Comparison of ENCODE assay signal across 8 cellular contexts in the genomic region with DNA sequence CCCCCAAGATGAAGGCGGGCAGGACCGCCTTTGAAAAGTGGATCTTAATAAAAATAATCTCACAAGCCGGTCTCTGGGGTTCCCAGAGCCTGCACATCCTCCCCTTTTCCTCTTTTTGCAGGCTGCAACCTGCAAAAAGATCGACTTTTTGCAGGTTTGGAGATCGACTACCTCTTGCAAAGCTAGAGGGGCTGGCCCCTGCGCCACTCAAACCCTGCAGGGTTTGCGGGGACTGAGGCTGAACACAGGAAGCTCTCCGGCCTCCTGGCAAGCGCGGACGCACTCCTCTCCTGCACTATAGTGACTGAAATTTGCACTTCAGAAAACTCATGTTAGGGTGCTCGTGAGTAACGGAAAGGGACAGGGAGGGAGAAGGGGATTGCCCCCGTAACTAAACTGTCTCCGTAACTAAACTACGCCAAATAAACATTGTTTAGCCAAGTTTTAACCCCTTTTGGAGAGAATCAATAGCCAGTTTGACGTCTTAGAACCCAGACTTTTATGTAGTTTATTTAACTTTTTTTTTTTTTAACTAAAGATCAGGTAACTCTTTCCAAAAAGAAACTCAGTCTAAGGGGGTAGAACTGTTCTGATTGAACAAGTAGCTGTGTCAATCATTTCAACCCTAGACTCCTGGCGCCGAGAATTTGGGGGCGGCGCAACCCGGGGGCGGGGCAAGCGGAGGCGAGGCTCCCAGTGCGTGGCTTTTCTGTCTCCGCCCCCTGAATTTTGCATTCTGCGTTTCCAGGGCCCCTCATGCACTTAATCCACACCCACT. TPM values are rescaled to one million over a fixed set of nuclear protein-coding genes. Genes with fewer than 3 reads are reported as not detected.
A peak's percentile ranks its signal among the peaks of the same experiment; 100 is the strongest.
DNase-seq lines count a peak whose midpoint lies in the region; ATAC-seq and TF ChIP-seq lines count a peak whose summit lies in the region.

No MANE protein-coding gene starts in this region.

- peaks cover 21% of the 10 kb centered on the region for H3K4me1 ChIP-seq in fibroblast of lung (ENCODE audit: control insufficient read depth, extremely low read depth, insufficient read depth, low read length)

- CTCF ChIA-PET in Calu3 (lab: Charles Lee), result interaction anchor here (0.6 to 1.9 kb wide), 9 partner anchors 16 to 1000 kb away, joined by 3 to 7 read pairs (median 3); no protein-coding TSS in a partner anchor

- TF ChIP-seq CTCF in Calu3 (IDR thresholded peaks at IDR 0.05; ENCODE audit: unreplicated experiment), result no peak
- TF ChIP-seq CTCF in fibroblast of lung (conservative IDR thresholded peaks at IDR 0.05 in 1 of 2, IDR thresholded peaks at IDR 0.05 in 1 of 2; ENCODE audit: low read depth in 1 of 2, low read length in 2 of 2), result no peak
- TF ChIP-seq CTCF in natural killer cell (IDR thresholded peaks at IDR 0.05), result no peak

- H3K27me3 ChIP-seq in fibroblast of lung (ENCODE audit: control insufficient read depth, insufficient read depth, low read length), result no peaks in the 10 kb centered on the region

- H2AFZ ChIP-seq in fibroblast of lung (ENCODE audit: low read length), result peak overlapping the region; percentile 2

- H3K79me2 ChIP-seq in fibroblast of lung (ENCODE audit: control insufficient read depth, insufficient read depth, low read length), result peaks cover 51% of the 10 kb centered on the region

- no peaks in the 10 kb centered on the region for H3K9me3 Mint-ChIP-seq in Calu3 (ENCODE audit: low read depth, unreplicated experiment)
- H3K9me3 Mint-ChIP-seq in activated T-helper 17 cell treated with anti-CD3 and anti-CD28 coated beads, Interleukin-2, amount 50 U/mL, for 72 hours, result no peaks in the 10 kb centered on the region
- H3K9me3 Mint-ChIP-seq in natural killer cell, result no peaks in the 10 kb centered on the region

- no peaks in the 10 kb centered on the region for H3K9me3 ChIP-seq in fibroblast of lung (ENCODE audit: control insufficient read depth, insufficient read depth, low read depth, low read length)

- peak overlapping the region; percentile 81 for H3K27ac ChIP-seq in fibroblast of lung (ENCODE audit: insufficient read depth, low read length)

- H3K27ac Mint-ChIP-seq in Calu3 (ENCODE audit: unreplicated experiment), result peak overlapping the region; percentile 64
- H3K27ac Mint-ChIP-seq in activated T-helper 17 cell treated with anti-CD3 and anti-CD28 coated beads, Interleukin-2, amount 50 U/mL, for 72 hours, result no peak overlapping the region
- no peak overlapping the region for H3K27ac Mint-ChIP-seq in natural killer cell

- H3K36me3 ChIP-seq in fibroblast of lung (ENCODE audit: control insufficient read depth, insufficient read depth, low read length), result no peaks in the 10 kb centered on the region

- peaks cover 14% of the 10 kb centered on the region for H3K36me3 Mint-ChIP-seq in Calu3 (ENCODE audit: insufficient read depth, unreplicated experiment)
- H3K36me3 Mint-ChIP-seq in activated T-helper 17 cell treated with anti-CD3 and anti-CD28 coated beads, Interleukin-2, amount 50 U/mL, for 72 hours (ENCODE audit: low read depth), result no peaks in the 10 kb centered on the region
- no peaks in the 10 kb centered on the region for H3K36me3 Mint-ChIP-seq in natural killer cell

- peak overlapping the region; percentile 68 for H3K9ac ChIP-seq in fibroblast of lung (ENCODE audit: insufficient read depth, low read length)

- no TSS peak for BruUV-seq in Calu3 (replicated peaks; lab: Mats Ljungman, UMichigan)

- H4K20me1 ChIP-seq in fibroblast of lung (ENCODE audit: control insufficient read depth, extremely low read depth, insufficient read depth, low read length), result no peaks in the 10 kb centered on the region

- H3K4me3 Mint-ChIP-seq in Calu3 (ENCODE audit: low read depth, unreplicated experiment), result peak overlapping the region; percentile 55
- H3K4me3 Mint-ChIP-seq in activated T-helper 17 cell treated with anti-CD3 and anti-CD28 coated beads, Interleukin-2, amount 50 U/mL, for 72 hours, result peak overlapping the region; percentile 71
- H3K4me3 Mint-ChIP-seq in natural killer cell, result peak overlapping the region; percentile 64

- H3K4me3 ChIP-seq in fibroblast of lung (replicated peaks in 1 of 4; ENCODE audit: control extremely low read depth in 1 of 4, insufficient read depth in 1 of 4, low read depth in 3 of 4, low read length in 4 of 4), result peak overlapping the region; percentile 51 to 91 (median 75)

- ATAC-seq in activated T-helper 17 cell treated with anti-CD3 and anti-CD28 coated beads, Interleukin-2, amount 50 U/mL, for 72 hours (replicated peaks), result peak; percentile 50
- peak in 2 of 3 donors; percentile 61 for ATAC-seq in natural killer cell

- peak overlapping the region; percentile 87 for H3K4me2 ChIP-seq in fibroblast of lung (ENCODE audit: extremely low read depth, insufficient read depth, low read length)

- intact Hi-C loops in Calu3 (cut with micrococcal nuclease; ENCODE audit: unreplicated experiment) (loop anchor here (10.0 kb wide), 2 partner anchors 292 to 412 kb away; no protein-coding TSS in a partner anchor), natural killer cell (cut with micrococcal nuclease) (no loop called here)

- DNase-seq in Calu3 (peak; percentile 88), HPDE6-E6E7 (ENCODE audit: extremely low spot score) (peak; percentile 80), NOMO-1 treated with dmso at 0.1 percent for 144 hours (lab: John Stamatoyannopoulos, UW; ENCODE audit: unreplicated experiment) (peak; percentile 4), fibroblast of lung (ENCODE audit: low read depth in 2 of 2) (peak; percentile 81 to 84), natural killer cell (no peak), MV-4-11 (lab: John Stamatoyannopoulos, UW) (no peak)
- DNase-seq in stimulated activated naive CD4-positive, alpha-beta T cell treated with Interleukin-2 at 50 U/mL for 16 hours (lab: John Stamatoyannopoulos, UW), result peak; percentile 7

- no peaks in the 10 kb centered on the region for H3K27me3 Mint-ChIP-seq in Calu3 (ENCODE audit: unreplicated experiment)
- H3K27me3 Mint-ChIP-seq in activated T-helper 17 cell treated with anti-CD3 and anti-CD28 coated beads, Interleukin-2, amount 50 U/mL, for 72 hours, result peaks cover 68% of the 10 kb centered on the region
- H3K27me3 Mint-ChIP-seq in natural killer cell (ENCODE audit: low read depth in 2 of 2), result peaks cover 39 to 70% of the 10 kb centered on the region in 2 donors

- H3K4me1 Mint-ChIP-seq in Calu3 (ENCODE audit: low read depth, unreplicated experiment) (peaks cover 54% of the 10 kb centered on the region), natural killer cell (peaks cover 17 to 36% of the 10 kb centered on the region in 2 donors)
- peaks cover 6% of the 10 kb centered on the region for H3K4me1 Mint-ChIP-seq in activated T-helper 17 cell treated with anti-CD3 and anti-CD28 coated beads, Interleukin-2, amount 50 U/mL, for 72 hours

RNA-seq across cellular contexts. Expression of gene IGFBP5, which starts 2.5 kb away (rescaled TPM):
- 8.7 and 14.8 TPM in 2 replicates for total RNA-seq in Calu3 (2022)
- not detected for total RNA-seq in activated T-helper 17 cell treated with anti-CD3 and anti-CD28 coated beads, Interleukin-2, amount 50 U/mL, for 72 hours
- total RNA-seq in fibroblast of lung, result 783 and 1,100 TPM in 2 replicates
- polyA plus RNA-seq in fibroblast of lung, result 712 and 2,607 TPM in 2 replicates
- 532 and 2,380 TPM in 2 replicates for polyA plus RNA-seq in fibroblast of lung (2012)
- polyA minus RNA-seq in fibroblast of lung (ENCODE audit: low replicate concordance), result 654 and 2,537 TPM in 2 replicates
- total RNA-seq in natural killer cell, result not detected

RNA-seq across cellular contexts. Expression of gene IGFBP2, which starts 59.6 kb away (rescaled TPM):
- total RNA-seq in Calu3 (2022) (164 and 175 TPM in 2 replicates), fibroblast of lung (32.6 and 36.3 TPM in 2 replicates), natural killer cell (under 1 TPM in 1 of 3 donors, not detected in 2; 0.21 TPM)
- under 1 TPM in 1 of 2 donors, not detected in 1; 0.32 TPM for total RNA-seq in activated T-helper 17 cell treated with anti-CD3 and anti-CD28 coated beads, Interleukin-2, amount 50 U/mL, for 72 hours
- 8.6 and 26.0 TPM in 2 replicates for polyA plus RNA-seq in fibroblast of lung
- polyA plus RNA-seq in fibroblast of lung (2012), result 14.2 and 46.3 TPM in 2 replicates
- 10.2 and 20.3 TPM in 2 replicates for polyA minus RNA-seq in fibroblast of lung (ENCODE audit: low replicate concordance)

Comparison
In these comparisons a context has a peak if more than half of its experiments do, and no peak if none do; other contexts are left out.
1. DNase-seq: peak in Calu3 (single experiment), HPDE6-E6E7 (single experiment), NOMO-1 treated with dmso at 0.1 percent for 144 hours (single experiment), fibroblast of lung (2 of 2) and stimulated activated naive CD4-positive, alpha-beta T cell treated with Interleukin-2 at 50 U/mL for 16 hours (single experiment); none in natural killer cell (single experiment) and MV-4-11 (single experiment).
2. RNA of gene IGFBP5, which starts 2.5 kb away (total RNA-seq): 783 to 1,100 TPM in fibroblast of lung; 8.7 to 14.8 TPM in Calu3, not detected in activated T-helper 17 cell treated with anti-CD3 and anti-CD28 coated beads, Interleukin-2, amount 50 U/mL, for 72 hours and not detected in natural killer cell; every median in the first group is over 10 times any median in the second.
3. RNA of gene IGFBP2, which starts 59.6 kb away (total RNA-seq): 164 to 175 TPM in Calu3 and 32.6 to 36.3 TPM in fibroblast of lung; 0.32 TPM in activated T-helper 17 cell treated with anti-CD3 and anti-CD28 coated beads, Interleukin-2, amount 50 U/mL, for 72 hours and 0.21 TPM in natural killer cell; every median in the first group is over 10 times any median in the second.
4. Peak in every context shown above with its lines, with median percentiles within 50 percentile points of each other: H3K4me3 Mint-ChIP-seq.